ENCODE assay signal across 9 cellular contexts in genomic region chr2:84881581-84882414, GRCh38. TPM values are rescaled to one million over a fixed set of nuclear protein-coding genes. Genes with fewer than 3 reads are reported as not detected.
DNase-seq lines count a peak whose midpoint lies in the region; ATAC-seq and FAIRE-seq lines count a peak whose summit lies in the region.
"Had no signal": no experiment of that assay in that cellular context is flagged by ENCODE, and none has a peak within 500 bp of the region (broad histone marks: within the 10 kb centered on the region; RNA-seq: fewer than 3 reads in every experiment).

No MANE protein-coding gene starts in this region.

- no peaks in the 10 kb centered on the region for H3K27me3 ChIP-seq in endocrine pancreas (ENCODE audit: control insufficient read depth, insufficient read depth, low read length)

- no peak overlapping the region for H3K27ac ChIP-seq in mesodermal cell (ENCODE audit: low read depth, low read length, severe bottlenecking)
- H3K27ac ChIP-seq: epithelial cell of prostate had no signal

- H3K9ac ChIP-seq in endocrine pancreas (ENCODE audit: control insufficient read depth, insufficient read depth, low read length): no peak overlapping the region

- no peaks in the 10 kb centered on the region for H3K36me3 ChIP-seq in endocrine pancreas (ENCODE audit: control insufficient read depth, insufficient read depth, low read length)
- H3K36me3 ChIP-seq in mesodermal cell (ENCODE audit: control insufficient read depth, insufficient read depth, low read length): no peaks in the 10 kb centered on the region

- H3K4me3 ChIP-seq in endocrine pancreas (ENCODE audit: control insufficient read depth, insufficient read depth, low read length) (peak overlapping the region; percentile 71), mesodermal cell (ENCODE audit: extremely low read depth, insufficient read depth, low read length, poor library complexity, severe bottlenecking) (peak overlapping the region; percentile 34)

- H3K4me1 ChIP-seq in endocrine pancreas (ENCODE audit: control insufficient read depth, insufficient read depth, low read length) (no peaks in the 10 kb centered on the region), mesodermal cell (ENCODE audit: control insufficient read depth, insufficient read depth, low read length, poor library complexity, severe bottlenecking) (peaks cover 7% of the 10 kb centered on the region)

- WGBS in mesodermal cell (ENCODE audit: insufficient coverage in 2 of 2), 2 experiments: 1% methylated on average over 19 to 20 of the region's 29 CpGs

- peak; percentile 67 for ATAC-seq in HG03442 (IDR thresholded peaks at IDR 0.05; ENCODE audit: unreplicated experiment)

- DNase-seq in C1 segment of cervical spinal cord (lab: John Stamatoyannopoulos, UW): peak in 12 of 14 donors; percentile 8 to 67 (median 38)
- DNase-seq in GM19239 (ENCODE audit: insufficient read length, low spot score): peak; percentile 67
- peak; percentile 46 for DNase-seq in NCI-H774 (lab: John Stamatoyannopoulos, UW)
- peak; percentile 72 to 73 for DNase-seq in activated CD8-positive, alpha-beta memory T cell treated with anti-CD3 and anti-CD28 coated beads for 4 hours (ENCODE audit: low read depth in 2 of 2)
- peak; percentile 54 for DNase-seq in stimulated activated CD8-positive, alpha-beta memory T cell treated with anti-CD3 and anti-CD28 coated beads, Interleukin-15, amount 100 ng/mL, for 24 hours (ENCODE audit: low read depth)

- H3K9me3 ChIP-seq in endocrine pancreas (ENCODE audit: control insufficient read depth, low read length) (no peaks in the 10 kb centered on the region), mesodermal cell (ENCODE audit: control insufficient read depth, low read length) (no peaks in the 10 kb centered on the region)

- FAIRE-seq in GM19239 (lab: Jason Lieb, UNC): peak; percentile 85

RNA-seq across cellular contexts. Expression of gene TRABD2A, which starts 0.9 kb away (rescaled TPM):
- polyA plus RNA-seq in mesodermal cell (2013, experiment 1 of 2): 0.88 TPM
- polyA plus RNA-seq in mesodermal cell (2013, experiment 2 of 2): 0.76 TPM

RNA-seq across cellular contexts. Expression of gene TMSB10, which starts 23.7 kb away (rescaled TPM):
- polyA plus RNA-seq in mesodermal cell (2013, experiment 1 of 2): 5,056 TPM
- polyA plus RNA-seq in mesodermal cell (2013, experiment 2 of 2): 4,856 TPM
